8 cellular contexts compared by ENCODE assay signal in the genomic region with DNA sequence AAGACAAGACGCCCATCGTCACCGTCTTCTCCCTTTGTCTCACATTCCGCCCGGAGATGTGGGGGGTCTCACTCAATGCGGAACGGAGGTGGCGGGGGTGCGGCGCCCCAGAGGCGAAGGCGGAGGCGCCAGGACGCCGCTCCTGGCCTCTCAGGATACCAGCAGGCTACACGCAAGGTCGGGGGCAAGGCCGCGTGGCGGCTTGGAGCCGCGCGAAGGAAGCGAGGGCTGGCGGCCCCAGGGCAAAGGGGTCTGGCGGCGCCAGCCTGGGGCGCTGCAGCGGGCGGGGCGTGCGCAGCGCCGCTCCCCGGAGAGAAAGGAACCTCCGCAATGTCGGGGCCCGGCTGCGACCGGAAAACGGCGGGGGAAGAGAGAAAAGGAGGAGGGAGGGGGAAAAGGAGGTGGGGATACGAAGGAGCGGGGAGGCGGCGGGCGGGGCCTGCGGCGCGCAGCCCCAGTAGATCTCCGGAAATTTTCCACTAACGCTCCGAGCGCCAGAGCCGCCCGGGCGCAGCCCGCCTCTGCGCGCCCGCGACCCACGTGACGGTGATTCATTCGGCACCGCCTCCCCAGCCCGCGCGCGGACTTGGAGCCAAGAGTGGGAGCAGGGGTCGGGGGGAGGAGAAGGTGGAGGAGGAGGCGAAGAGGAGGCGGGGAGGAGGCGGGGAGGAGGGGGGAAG. TPM values are rescaled to one million over a fixed set of nuclear protein-coding genes. Genes with fewer than 3 reads are reported as not detected.
DNase-seq lines count a peak whose midpoint lies in the region; ATAC-seq and TF ChIP-seq lines count a peak whose summit lies in the region.

No MANE protein-coding gene starts in this region.

- H3K9ac ChIP-seq in GM23248: peak overlapping the region; percentile 97
- H3K9ac ChIP-seq in Karpas-422 (ENCODE audit: low read length): peak overlapping the region; percentile 72
- H3K9ac ChIP-seq in fibroblast of lung (ENCODE audit: insufficient read depth, low read length): peak overlapping the region; percentile 83

- H3K9me2 ChIP-seq in GM23248 (ENCODE audit: insufficient read depth): no peaks in the 10 kb centered on the region
- H3K9me2 ChIP-seq in Karpas-422 (replicated peaks; ENCODE audit: insufficient read depth, low read length): no peaks in the 10 kb centered on the region

- intact Hi-C loops in natural killer cell (cut with micrococcal nuclease): loop anchor here (1.0 kb wide), 1 partner anchor 11 kb away; a partner anchor contains a TSS

- H4K20me1 ChIP-seq in GM23248 (ENCODE audit: insufficient read depth) (no peaks in the 10 kb centered on the region), Karpas-422 (ENCODE audit: insufficient read depth, low read depth, low read length) (peaks cover 16% of the 10 kb centered on the region), fibroblast of lung (ENCODE audit: control insufficient read depth, extremely low read depth, insufficient read depth, low read length) (no peaks in the 10 kb centered on the region)

- TF ChIP-seq POLR2A in Peyer's patch (IDR thresholded peaks at IDR 0.05): peak; percentile 68 to 85

- H3K9me3 Mint-ChIP-seq in natural killer cell: no peaks in the 10 kb centered on the region

- H2AFZ ChIP-seq in GM23248 (no peak overlapping the region), Karpas-422 (ENCODE audit: low read length) (peak overlapping the region; percentile 88; the same call in 1 of the 2 replicates), fibroblast of lung (ENCODE audit: low read length) (no peak overlapping the region)

- peak overlapping the region; percentile 90 for H3K4me3 Mint-ChIP-seq in natural killer cell

- no peaks in the 10 kb centered on the region for H3K36me3 ChIP-seq in GM23248 (ENCODE audit: low read depth)
- no peaks in the 10 kb centered on the region for H3K36me3 ChIP-seq in Karpas-422 (ENCODE audit: insufficient read depth, low read length)
- H3K36me3 ChIP-seq in Peyer's patch: no peaks in the 10 kb centered on the region
- peaks cover 2% of the 10 kb centered on the region for H3K36me3 ChIP-seq in fibroblast of lung (ENCODE audit: control insufficient read depth, insufficient read depth, low read length)

- peak in 3 of 6 experiments; percentile 15 to 49 (median 20) for TF ChIP-seq CTCF in Peyer's patch (IDR thresholded peaks at IDR 0.05)
- TF ChIP-seq CTCF in fibroblast of lung (conservative IDR thresholded peaks at IDR 0.05 in 1 of 2, IDR thresholded peaks at IDR 0.05 in 1 of 2; ENCODE audit: low read depth in 1 of 2, low read length in 2 of 2): peak in 1 of 2 donors; percentile 5
- no peak for TF ChIP-seq CTCF in natural killer cell (IDR thresholded peaks at IDR 0.05)

- DNase-seq in EH (ENCODE audit: low read depth) (peak; percentile 98), GM23248 (peak; percentile 99), Karpas-422 (peak; percentile 88), Peyer's patch (peak; percentile 94 to 99 (median 98)), fibroblast of lung (ENCODE audit: low read depth in 2 of 2) (peak; percentile 96 to 97), natural killer cell (peak; percentile 86)
- peak; percentile 79 to 91 for DNase-seq in activated T-helper 1 cell treated with anti-CD3 and anti-CD28 coated beads, Interleukin-2, amount 50 U/mL, for 16 hours (ENCODE audit: low read depth in 1 of 2, low spot score in 1 of 2)
- DNase-seq in stimulated activated naive CD4-positive, alpha-beta T cell (lab: John Stamatoyannopoulos, UW): peak; percentile 87 to 93 (median 89)

- WGBS in GM23248 (ENCODE audit: low coverage in 1 of 2, low lambda C conversion rate in 2 of 2, missing lambda C conversion rate in 2 of 2), 2 experiments: 0 to 2% methylated on average over 46 to 71 of the region's 74 CpGs

- peaks cover 52% of the 10 kb centered on the region for H3K79me2 ChIP-seq in GM23248 (ENCODE audit: insufficient read depth)
- H3K79me2 ChIP-seq in Karpas-422 (ENCODE audit: low read length): no peaks in the 10 kb centered on the region
- peaks cover 27% of the 10 kb centered on the region for H3K79me2 ChIP-seq in fibroblast of lung (ENCODE audit: control insufficient read depth, insufficient read depth, low read length)

- H3K27me3 ChIP-seq in GM23248 (replicated peaks; ENCODE audit: insufficient read depth): no peaks in the 10 kb centered on the region
- H3K27me3 ChIP-seq in Karpas-422 (ENCODE audit: low read length): no peaks in the 10 kb centered on the region
- H3K27me3 ChIP-seq in Peyer's patch: no peaks in the 10 kb centered on the region
- no peaks in the 10 kb centered on the region for H3K27me3 ChIP-seq in fibroblast of lung (ENCODE audit: control insufficient read depth, insufficient read depth, low read length)

- H3K4me3 ChIP-seq in GM23248 (peak overlapping the region; percentile 83), Karpas-422 (ENCODE audit: low read length) (peak overlapping the region; percentile 71), Peyer's patch (peak overlapping the region; percentile 78 to 88 (median 82)), fibroblast of lung (replicated peaks in 1 of 4; ENCODE audit: control extremely low read depth in 1 of 4, insufficient read depth in 1 of 4, low read depth in 3 of 4, low read length in 4 of 4) (peak overlapping the region; percentile 67 to 85 (median 77))

- H3K9me3 ChIP-seq in GM23248 (ENCODE audit: low read depth) (no peaks in the 10 kb centered on the region), Karpas-422 (ENCODE audit: low read length) (no peaks in the 10 kb centered on the region), Peyer's patch (no peaks in the 10 kb centered on the region), fibroblast of lung (ENCODE audit: control insufficient read depth, insufficient read depth, low read depth, low read length) (no peaks in the 10 kb centered on the region)

- peak overlapping the region; percentile 91 for H3K4me2 ChIP-seq in GM23248 (ENCODE audit: unreplicated experiment)
- H3K4me2 ChIP-seq in Karpas-422 (ENCODE audit: low read depth, low read length, poor library complexity, severe bottlenecking): peak overlapping the region; percentile 79
- H3K4me2 ChIP-seq in fibroblast of lung (ENCODE audit: extremely low read depth, insufficient read depth, low read length): peak overlapping the region; percentile 98

- in situ Hi-C loops in GM23248 (cut with MboI): loop anchor here (10.0 kb wide), 1 partner anchor 282 kb away; no protein-coding TSS in a partner anchor

- H3F3A ChIP-seq in GM23248 (ENCODE audit: insufficient read depth): peaks cover 81% of the 10 kb centered on the region

- peak; percentile 80 to 91 (median 88) for ATAC-seq in natural killer cell

- H3K4me1 Mint-ChIP-seq in natural killer cell: peaks cover 35 to 37% of the 10 kb centered on the region in 2 donors

- H3K27ac ChIP-seq in GM23248 (peak overlapping the region; percentile 100), Karpas-422 (ENCODE audit: low read length) (no peak overlapping the region), Peyer's patch (peak overlapping the region; percentile 94 to 100 (median 99)), fibroblast of lung (ENCODE audit: insufficient read depth, low read length) (peak overlapping the region; percentile 98)

- peaks cover 50% of the 10 kb centered on the region for H3K4me1 ChIP-seq in GM23248 (ENCODE audit: insufficient read depth)
- H3K4me1 ChIP-seq in Karpas-422 (ENCODE audit: low read length): peaks cover 44% of the 10 kb centered on the region
- peaks cover 0 to 31% (median 4%) of the 10 kb centered on the region in 4 donors for H3K4me1 ChIP-seq in Peyer's patch
- peaks cover 27% of the 10 kb centered on the region for H3K4me1 ChIP-seq in fibroblast of lung (ENCODE audit: control insufficient read depth, extremely low read depth, insufficient read depth, low read length)

- peak overlapping the region; percentile 91 to 96 for H3K27ac Mint-ChIP-seq in natural killer cell

- H3K27me3 Mint-ChIP-seq in natural killer cell (ENCODE audit: low read depth in 2 of 2): no peaks in the 10 kb centered on the region

- H3K36me3 Mint-ChIP-seq in natural killer cell: no peaks in the 10 kb centered on the region

RNA-seq across cellular contexts. Expression of a gene that starts 10.5 kb away (rescaled TPM):
- total RNA-seq in GM23248 (2014; rRNA removed; shearing (Covaris generic)): 1,383 and 1,539 TPM in 2 replicates
- polyA plus RNA-seq in GM23248 (2016; fragmentation: Nextera tagmentation; extraction: Ambion mirVana) (649 and 683 TPM in 2 replicates), fibroblast of lung (644 and 940 TPM in 2 replicates)
- total RNA-seq in Karpas-422 (2014; rRNA removed; shearing (Covaris generic); ENCODE audit: low replicate concordance): 37.7 and 160 TPM in 2 replicates
- total RNA-seq in Peyer's patch (100 to 1,000 TPM in 3 of 4 donors, 10 to 100 TPM in 1; 93.1 to 173 (median 134) TPM), fibroblast of lung (883 and 1,357 TPM in 2 replicates), natural killer cell (100 to 1,000 TPM; 131 to 241 (median 167) TPM)
- 373 and 531 TPM in 2 replicates for polyA plus RNA-seq in fibroblast of lung (2012)
- polyA minus RNA-seq in fibroblast of lung (ENCODE audit: low replicate concordance): 337 and 510 TPM in 2 replicates
